2 cellular contexts compared by ENCODE assay signal in genomic region chr4:165016971-165017370, GRCh38.
TF ChIP-seq lines count a peak whose summit lies in the region.

No MANE protein-coding gene starts in this region.

TF ChIP-seq in A549, 52 proteins besides CTCF, POLR2A, EP300 and RAD21:
- TF ChIP-seq BCL3 (IDR thresholded peaks at IDR 0.05) (no peak), HDAC2 (IDR thresholded peaks at IDR 0.05) (no peak), CBX2 (IDR thresholded peaks at IDR 0.05; ENCODE audit: borderline replicate concordance, low read depth) (no peak), RARB (CRISPR knock-in tag; IDR thresholded peaks at IDR 0.05) (no peak), MAZ (IDR thresholded peaks at IDR 0.05; ENCODE audit: borderline replicate concordance, low read depth, low read length) (no peak), FOSB (CRISPR knock-in tag; IDR thresholded peaks at IDR 0.05) (no peak), GATA3 (IDR thresholded peaks at IDR 0.05; ENCODE audit: borderline replicate concordance) (no peak), ELK1 (IDR thresholded peaks at IDR 0.05; ENCODE audit: low read depth, low read length) (no peak), SREBF2 (IDR thresholded peaks at IDR 0.05) (no peak)

TF ChIP-seq in IMR-90, 13 proteins besides CTCF, POLR2A, EP300 and RAD21 (continued from another document):
- no peak for TF ChIP-seq ELK1 (IDR thresholded peaks at IDR 0.05; ENCODE audit: borderline replicate concordance, low read depth, low read length)
